Comparison of ENCODE assay signal across 8 cellular contexts in the genomic region with DNA sequence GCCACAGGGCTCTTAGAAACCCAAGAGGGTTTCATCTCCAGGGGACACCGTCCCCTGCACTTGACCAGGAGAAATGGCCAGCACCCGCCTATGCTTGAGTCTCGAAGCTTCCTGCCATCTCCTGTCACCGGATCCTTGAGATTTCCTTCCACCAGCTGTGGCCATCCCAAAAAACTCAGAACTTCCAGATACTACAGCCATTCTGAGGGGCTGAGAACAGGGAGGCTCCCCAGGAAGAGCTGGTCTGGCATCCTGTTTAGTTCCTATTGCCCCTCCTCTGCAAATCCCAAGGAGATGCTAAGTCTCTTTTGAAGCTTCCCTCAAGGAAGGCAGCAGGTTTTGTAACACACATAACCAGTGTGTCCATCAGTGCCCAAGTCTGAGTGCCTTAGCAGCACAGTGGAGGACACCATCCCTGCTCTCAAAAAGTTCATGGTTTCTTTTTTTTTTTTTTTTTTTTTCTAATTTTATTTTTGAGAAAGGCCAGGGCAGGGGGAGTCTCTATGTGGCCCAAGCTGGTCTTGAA. TPM values are rescaled to one million over a fixed set of nuclear protein-coding genes. Genes with fewer than 3 reads are reported as not detected.
A peak's percentile ranks its signal among the peaks of the same experiment; 100 is the strongest.
DNase-seq lines count a peak whose midpoint lies in the region; ATAC-seq and TF ChIP-seq lines count a peak whose summit lies in the region.

No MANE protein-coding gene starts in this region.

- ATAC-seq in GM19035 (IDR thresholded peaks at IDR 0.05; ENCODE audit: unreplicated experiment) (no peak), GM18498 (IDR thresholded peaks at IDR 0.05; ENCODE audit: unreplicated experiment) (no peak)

- no peaks in the 10 kb centered on the region for H3K9me2 ChIP-seq in GM23248 (ENCODE audit: insufficient read depth)

- H3K27ac ChIP-seq in GM23248 (no peak overlapping the region), VCaP (peak overlapping the region; percentile 97), skin epidermis (peak overlapping the region; percentile 23 to 99 (median 93))

- TF ChIP-seq CTCF in VCaP (conservative IDR thresholded peaks at IDR 0.05) (no peak), fibroblast of villous mesenchyme (IDR thresholded peaks at IDR 0.05; ENCODE audit: insufficient read depth, low read depth, low read length) (no peak), GM10266 (IDR thresholded peaks at IDR 0.05; ENCODE audit: control insufficient read depth, insufficient read depth, low read depth, missing control alignments) (no peak)

- DNase-seq in GM23248 (no peak), fibroblast of villous mesenchyme (ENCODE audit: low read depth) (no peak), GDM1 (lab: John Stamatoyannopoulos, UW) (no peak), GM10266 (ENCODE audit: extremely low spot score) (no peak)

- peaks cover 7% of the 10 kb centered on the region for H3F3A ChIP-seq in GM23248 (ENCODE audit: insufficient read depth)

- peaks cover 22% of the 10 kb centered on the region for H3K4me1 ChIP-seq in GM23248 (ENCODE audit: insufficient read depth)

- peak overlapping the region; percentile 88 for H3K4me3 ChIP-seq in GM23248
- peak overlapping the region; percentile 81 for H3K4me3 ChIP-seq in fibroblast of villous mesenchyme (ENCODE audit: low read depth, low read length)
- peak overlapping the region; percentile 67 to 97 (median 96) for H3K4me3 ChIP-seq in skin epidermis

- no peaks in the 10 kb centered on the region for H3K9me3 ChIP-seq in GM23248 (ENCODE audit: low read depth)

- in situ Hi-C loops in GM23248 (cut with MboI): no loop called here

- no peaks in the 10 kb centered on the region for H3K27me3 ChIP-seq in GM23248 (replicated peaks; ENCODE audit: insufficient read depth)

- 92 to 96% methylated on average over 4 of the region's 4 CpGs for WGBS in GM23248 (ENCODE audit: low coverage in 1 of 2, low lambda C conversion rate in 2 of 2, missing lambda C conversion rate in 2 of 2), 2 experiments

- H3K4me2 ChIP-seq in GM23248 (ENCODE audit: unreplicated experiment): peak overlapping the region; percentile 97

- H3K79me2 ChIP-seq in GM23248 (ENCODE audit: insufficient read depth): peaks cover 44% of the 10 kb centered on the region

- H3K36me3 ChIP-seq in GM23248 (ENCODE audit: low read depth): no peaks in the 10 kb centered on the region

- H4K20me1 ChIP-seq in GM23248 (ENCODE audit: insufficient read depth): no peaks in the 10 kb centered on the region

- H3K9ac ChIP-seq in GM23248: peak overlapping the region; percentile 98; the same call in 1 of the 2 replicates

- H2AFZ ChIP-seq in GM23248: no peak overlapping the region

RNA-seq across cellular contexts. Expression of gene UBALD2, which starts 2.0 kb away (rescaled TPM):
- 5.6 and 6.4 TPM in 2 replicates for total RNA-seq in GM23248 (2014; rRNA removed; shearing (Covaris generic))
- 0.56 and 1.2 TPM in 2 replicates for polyA plus RNA-seq in GM23248 (2016; fragmentation: Nextera tagmentation; extraction: Ambion mirVana)
- 5.5 and 5.6 TPM in 2 replicates for total RNA-seq in fibroblast of villous mesenchyme

RNA-seq across cellular contexts. Expression of gene RNF157, which starts 26.8 kb away (rescaled TPM):
- 4.0 TPM in 1 of 2 replicates, not detected in the other for total RNA-seq in GM23248 (2014; rRNA removed; shearing (Covaris generic))
- polyA plus RNA-seq in GM23248 (2016; fragmentation: Nextera tagmentation; extraction: Ambion mirVana): 0.31 TPM in 1 of 2 replicates, not detected in the other
- 4.7 and 10.0 TPM in 2 replicates for total RNA-seq in fibroblast of villous mesenchyme

RNA-seq across cellular contexts. Expression of gene QRICH2, which starts 41.0 kb away (rescaled TPM):
- 3.7 and 4.0 TPM in 2 replicates for total RNA-seq in GM23248 (2014; rRNA removed; shearing (Covaris generic))
- polyA plus RNA-seq in GM23248 (2016; fragmentation: Nextera tagmentation; extraction: Ambion mirVana): 1.3 and 1.5 TPM in 2 replicates
- 2.2 and 2.6 TPM in 2 replicates for total RNA-seq in fibroblast of villous mesenchyme
